In the genomic region with DNA sequence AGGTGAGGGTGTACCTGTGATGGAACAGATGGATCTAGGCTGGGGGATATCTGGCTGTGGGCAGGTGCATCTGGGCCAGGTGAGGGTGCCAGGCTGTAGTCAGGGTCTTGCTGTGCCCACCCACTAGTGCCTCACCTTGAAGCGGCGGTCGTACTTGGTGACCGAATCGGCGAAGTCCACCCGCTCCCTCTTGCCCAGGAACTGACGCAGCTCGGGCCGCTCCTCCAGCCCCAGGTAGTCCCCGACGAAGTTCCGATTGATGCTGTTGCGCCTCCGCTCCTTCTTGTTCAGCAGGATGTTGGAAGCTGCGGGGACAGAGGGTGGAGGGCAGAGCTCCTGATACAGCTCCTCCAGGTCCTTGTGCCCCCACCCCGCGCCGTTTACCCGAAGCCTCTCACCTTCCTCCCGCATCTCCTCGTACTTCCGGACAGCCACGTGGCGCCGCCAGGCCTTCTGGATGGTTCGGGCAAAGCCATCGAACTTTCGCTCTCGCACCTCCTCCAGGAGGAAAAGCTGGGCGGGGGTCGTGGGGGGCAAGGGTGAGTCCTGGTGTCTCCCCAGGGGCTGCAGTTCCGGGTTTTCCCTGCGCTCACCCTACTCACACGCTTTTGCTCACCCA, we compare ENCODE assay signal across 22 cellular contexts. TPM values are rescaled to one million over a fixed set of nuclear protein-coding genes. Genes with fewer than 3 reads are reported as not detected.
DNase-seq lines count a peak whose midpoint lies in the region; ATAC-seq and TF ChIP-seq lines count a peak whose summit lies in the region.
"Had no signal": no experiment of that assay in that cellular context is flagged by ENCODE, and none has a peak within 500 bp of the region (broad histone marks: within the 10 kb centered on the region; RNA-seq: fewer than 3 reads in every experiment).

No MANE protein-coding gene starts in this region.

- H3K27ac Mint-ChIP-seq in natural killer cell (peak overlapping the region; percentile 83 to 88), nephron (no peak overlapping the region), type B pancreatic cell (no peak overlapping the region)
- peak overlapping the region in 1 of 2 donors; percentile 83 for H3K27ac Mint-ChIP-seq in natural killer cell treated with Interleukin-12 subunit alpha and Interleukin-12 subunit beta and Interleukin-15 and Interleukin-18, amount 100 ng/mL, for 72 hours
- peak overlapping the region; percentile 73 to 84 for H3K27ac Mint-ChIP-seq in effector memory CD8-positive, alpha-beta T cell
- H3K27ac Mint-ChIP-seq: IgD-negative memory B cell had no signal

- TF ChIP-seq CTCF in natural killer cell (IDR thresholded peaks at IDR 0.05) (no peak), nephron (IDR thresholded peaks at IDR 0.05; ENCODE audit: unreplicated experiment in 3 of 3) (no peak), type B pancreatic cell (conservative IDR thresholded peaks at IDR 0.05) (no peak)

- H3K4me1 Mint-ChIP-seq in natural killer cell: peaks cover 17 to 23% of the 10 kb centered on the region in 2 donors
- peaks cover 11 to 21% of the 10 kb centered on the region in 2 donors for H3K4me1 Mint-ChIP-seq in natural killer cell treated with Interleukin-12 subunit alpha and Interleukin-12 subunit beta and Interleukin-15 and Interleukin-18, amount 100 ng/mL, for 72 hours (ENCODE audit: low read depth in 2 of 2)
- peaks cover 9 to 10% of the 10 kb centered on the region in 2 donors for H3K4me1 Mint-ChIP-seq in effector memory CD8-positive, alpha-beta T cell (ENCODE audit: low read depth in 2 of 2)
- H3K4me1 Mint-ChIP-seq in nephron: peaks cover 11% of the 10 kb centered on the region
- peaks cover 13% of the 10 kb centered on the region for H3K4me1 Mint-ChIP-seq in type B pancreatic cell (ENCODE audit: unreplicated experiment)

- no peak for ATAC-seq in natural killer cell
- ATAC-seq in natural killer cell treated with Interleukin-12 subunit alpha and Interleukin-12 subunit beta and Interleukin-15 and Interleukin-18, amount 100 ng/mL, for 72 hours: no peak
- no peak for ATAC-seq in effector memory CD8-positive, alpha-beta T cell (replicated peaks)
- ATAC-seq in HG03175 (IDR thresholded peaks at IDR 0.05; ENCODE audit: unreplicated experiment): no peak

- intact Hi-C loops in natural killer cell (cut with micrococcal nuclease): no loop called here

- H3K4me3 Mint-ChIP-seq in natural killer cell: no peak overlapping the region
- H3K4me3 Mint-ChIP-seq in natural killer cell treated with Interleukin-12 subunit alpha and Interleukin-12 subunit beta and Interleukin-15 and Interleukin-18, amount 100 ng/mL, for 72 hours: no peak overlapping the region
- H3K4me3 Mint-ChIP-seq in effector memory CD8-positive, alpha-beta T cell: no peak overlapping the region
- peak overlapping the region in 2 of 3 experiments; percentile 28 to 70 for H3K4me3 Mint-ChIP-seq in nephron
- peak overlapping the region; percentile 7 for H3K4me3 Mint-ChIP-seq in type B pancreatic cell
- H3K4me3 Mint-ChIP-seq: IgD-negative memory B cell had no signal

- H3K36me3 Mint-ChIP-seq in natural killer cell: peaks cover 29% of the 10 kb centered on the region
- H3K36me3 Mint-ChIP-seq in natural killer cell treated with Interleukin-12 subunit alpha and Interleukin-12 subunit beta and Interleukin-15 and Interleukin-18, amount 100 ng/mL, for 72 hours: peaks cover 21% of the 10 kb centered on the region
- peaks cover 63% of the 10 kb centered on the region for H3K36me3 Mint-ChIP-seq in effector memory CD8-positive, alpha-beta T cell (ENCODE audit: insufficient read depth)
- peaks cover 15% of the 10 kb centered on the region for H3K36me3 Mint-ChIP-seq in nephron (ENCODE audit: low read depth)
- peaks cover 15% of the 10 kb centered on the region for H3K36me3 Mint-ChIP-seq in type B pancreatic cell

- H3K9me3 Mint-ChIP-seq in natural killer cell: no peaks in the 10 kb centered on the region
- H3K9me3 Mint-ChIP-seq in natural killer cell treated with Interleukin-12 subunit alpha and Interleukin-12 subunit beta and Interleukin-15 and Interleukin-18, amount 100 ng/mL, for 72 hours: no peaks in the 10 kb centered on the region
- no peaks in the 10 kb centered on the region for H3K9me3 Mint-ChIP-seq in effector memory CD8-positive, alpha-beta T cell
- H3K9me3 Mint-ChIP-seq in nephron: no peaks in the 10 kb centered on the region
- no peaks in the 10 kb centered on the region for H3K9me3 Mint-ChIP-seq in type B pancreatic cell
- H3K9me3 Mint-ChIP-seq: IgD-negative memory B cell had no signal

- DNase-seq in natural killer cell: no peak
- DNase-seq in natural killer cell treated with Interleukin-12 subunit alpha and Interleukin-12 subunit beta and Interleukin-15 and Interleukin-18, amount 100 ng/mL, for 72 hours (ENCODE audit: low spot score): no peak
- no peak for DNase-seq in effector memory CD8-positive, alpha-beta T cell
- DNase-seq in type B pancreatic cell (ENCODE audit: extremely low spot score, unreplicated experiment): no peak
- DNase-seq in effector CD8-positive, alpha-beta T cell (lab: John Stamatoyannopoulos, UW): no peak
- no peak for DNase-seq in NCI-H446 (lab: John Stamatoyannopoulos, UW)
- DNase-seq: 8988T, ACHN, BE2C, GOT3, HCEC 1CT, NCI-H1092, NCI-H1417 treated with DMSO at 0.1 percent for 48 hours, NCI-H187, NCI-H2171 treated with DMSO at 0.1 percent for 48 hours, NCI-H345, NCI-H524, NCI-H774, SK-N-SH had no signal

- no peaks in the 10 kb centered on the region for H3K27me3 Mint-ChIP-seq in natural killer cell (ENCODE audit: low read depth in 2 of 2)
- H3K27me3 Mint-ChIP-seq in natural killer cell treated with Interleukin-12 subunit alpha and Interleukin-12 subunit beta and Interleukin-15 and Interleukin-18, amount 100 ng/mL, for 72 hours: no peaks in the 10 kb centered on the region
- no peaks in the 10 kb centered on the region for H3K27me3 Mint-ChIP-seq in effector memory CD8-positive, alpha-beta T cell
- peaks cover 3% of the 10 kb centered on the region for H3K27me3 Mint-ChIP-seq in nephron (ENCODE audit: low read depth)
- H3K27me3 Mint-ChIP-seq in type B pancreatic cell: no peaks in the 10 kb centered on the region
- H3K27me3 Mint-ChIP-seq: IgD-negative memory B cell had no signal

RNA-seq across cellular contexts. Expression of gene ZNF414, which starts 16.2 kb away (rescaled TPM):
- total RNA-seq in natural killer cell (10 to 100 TPM; 42.1 to 46.4 (median 42.3) TPM), type B pancreatic cell (ENCODE audit: low replicate concordance) (19.9 and 25.4 TPM in 2 replicates)
- total RNA-seq in natural killer cell treated with Interleukin-12 subunit alpha and Interleukin-12 subunit beta and Interleukin-15 and Interleukin-18, amount 100 ng/mL, for 72 hours: 10 to 100 TPM; 15.5 to 16.8 TPM

RNA-seq across cellular contexts. Expression of gene PRAM1, which starts 27.7 kb away (rescaled TPM):
- total RNA-seq in natural killer cell (10 to 100 TPM in 1 of 3 donors, 1 to 10 TPM in 2; 7.7 to 17.5 (median 9.0) TPM), type B pancreatic cell (ENCODE audit: low replicate concordance) (0.31 TPM in 2 replicates)
- 1 to 10 TPM; 1.5 to 2.0 TPM for total RNA-seq in natural killer cell treated with Interleukin-12 subunit alpha and Interleukin-12 subunit beta and Interleukin-15 and Interleukin-18, amount 100 ng/mL, for 72 hours

RNA-seq across cellular contexts. Expression of gene MYO1F, which starts 47.1 kb away (rescaled TPM):
- total RNA-seq in natural killer cell: 1,000 to 10,000 TPM in 2 of 3 donors, 100 to 1,000 TPM in 1; 971 to 1,223 (median 1,014) TPM
- total RNA-seq in natural killer cell treated with Interleukin-12 subunit alpha and Interleukin-12 subunit beta and Interleukin-15 and Interleukin-18, amount 100 ng/mL, for 72 hours: 100 to 1,000 TPM; 216 to 232 TPM
- total RNA-seq in type B pancreatic cell (ENCODE audit: low replicate concordance): 0.14 and 0.64 TPM in 2 replicates

Comparison
In these comparisons a context has a peak if more than half of its experiments do, and no peak if none do; other contexts are left out.
1. H3K27ac Mint-ChIP-seq: peak in natural killer cell (2 of 2) and effector memory CD8-positive, alpha-beta T cell (2 of 2); none in nephron (0 of 3) and type B pancreatic cell (single experiment).
2. H3K4me3 Mint-ChIP-seq: peak in nephron (2 of 3) and type B pancreatic cell (single experiment); none in natural killer cell (single experiment), natural killer cell treated with Interleukin-12 subunit alpha and Interleukin-12 subunit beta and Interleukin-15 and Interleukin-18, amount 100 ng/mL, for 72 hours (single experiment) and effector memory CD8-positive, alpha-beta T cell (0 of 2).
3. RNA of gene MYO1F, which starts 47.1 kb away (total RNA-seq): 971 to 1,223 TPM in natural killer cell and 216 to 232 TPM in natural killer cell treated with Interleukin-12 subunit alpha and Interleukin-12 subunit beta and Interleukin-15 and Interleukin-18, amount 100 ng/mL, for 72 hours; 0.14 to 0.64 TPM in type B pancreatic cell; every median in the first group is over 100 times any median in the second.